1 cellular context compared by ENCODE assay signal in genomic region chr2:105760191-105760590, GRCh38.
A peak's percentile ranks its signal among the peaks of the same experiment; 100 is the strongest.
TF ChIP-seq lines count a peak whose summit lies in the region.

No MANE protein-coding gene starts in this region.

TF ChIP-seq in H1, 55 proteins besides CTCF, POLR2A, EP300 and RAD21:
- no peak for TF ChIP-seq BCL11A (IDR thresholded peaks at IDR 0.05; ENCODE audit: low read depth in 2 of 2, low read length in 2 of 2)
- TF ChIP-seq, protein P1, sequence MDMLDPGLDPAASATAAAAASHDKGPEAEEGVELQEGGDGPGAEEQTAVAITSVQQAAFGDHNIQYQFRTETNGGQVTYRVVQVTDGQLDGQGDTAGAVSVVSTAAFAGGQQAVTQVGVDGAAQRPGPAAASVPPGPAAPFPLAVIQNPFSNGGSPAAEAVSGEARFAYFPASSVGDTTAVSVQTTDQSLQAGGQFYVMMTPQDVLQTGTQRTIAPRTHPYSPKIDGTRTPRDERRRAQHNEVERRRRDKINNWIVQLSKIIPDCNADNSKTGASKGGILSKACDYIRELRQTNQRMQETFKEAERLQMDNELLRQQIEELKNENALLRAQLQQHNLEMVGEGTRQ (IDR thresholded peaks at IDR 0.05; ENCODE audit: low read length) = no peak
- TF ChIP-seq TEAD4 (IDR thresholded peaks at IDR 0.05; ENCODE audit: low read depth, low read length) = 0 out of 2 replicates have a peak, but pooled peaks have one; percentile 41
- TF ChIP-seq ASH2L (IDR thresholded peaks at IDR 0.05; ENCODE audit: low read length) = no peak
- no peak for TF ChIP-seq JUN (IDR thresholded peaks at IDR 0.05; ENCODE audit: low read depth, low read length)
- no peak for TF ChIP-seq HDAC6 (IDR thresholded peaks at IDR 0.05; ENCODE audit: low read depth, low read length)
- TF ChIP-seq CHD1 (IDR thresholded peaks at IDR 0.05; ENCODE audit: low read depth, low read length) = no peak
